In genomic region chr2:21006423-21007128, GRCh38 we compare ENCODE assay signal across 1 cellular context.
A peak's percentile ranks its signal among the peaks of the same experiment; 100 is the strongest.
TF ChIP-seq lines count a peak whose summit lies in the region.

No MANE protein-coding gene starts in this region.

TF ChIP-seq in HepG2, 621 proteins besides CTCF, POLR2A, EP300 and RAD21 (continued from another document and continues in another):
- TF ChIP-seq, protein P1, sequence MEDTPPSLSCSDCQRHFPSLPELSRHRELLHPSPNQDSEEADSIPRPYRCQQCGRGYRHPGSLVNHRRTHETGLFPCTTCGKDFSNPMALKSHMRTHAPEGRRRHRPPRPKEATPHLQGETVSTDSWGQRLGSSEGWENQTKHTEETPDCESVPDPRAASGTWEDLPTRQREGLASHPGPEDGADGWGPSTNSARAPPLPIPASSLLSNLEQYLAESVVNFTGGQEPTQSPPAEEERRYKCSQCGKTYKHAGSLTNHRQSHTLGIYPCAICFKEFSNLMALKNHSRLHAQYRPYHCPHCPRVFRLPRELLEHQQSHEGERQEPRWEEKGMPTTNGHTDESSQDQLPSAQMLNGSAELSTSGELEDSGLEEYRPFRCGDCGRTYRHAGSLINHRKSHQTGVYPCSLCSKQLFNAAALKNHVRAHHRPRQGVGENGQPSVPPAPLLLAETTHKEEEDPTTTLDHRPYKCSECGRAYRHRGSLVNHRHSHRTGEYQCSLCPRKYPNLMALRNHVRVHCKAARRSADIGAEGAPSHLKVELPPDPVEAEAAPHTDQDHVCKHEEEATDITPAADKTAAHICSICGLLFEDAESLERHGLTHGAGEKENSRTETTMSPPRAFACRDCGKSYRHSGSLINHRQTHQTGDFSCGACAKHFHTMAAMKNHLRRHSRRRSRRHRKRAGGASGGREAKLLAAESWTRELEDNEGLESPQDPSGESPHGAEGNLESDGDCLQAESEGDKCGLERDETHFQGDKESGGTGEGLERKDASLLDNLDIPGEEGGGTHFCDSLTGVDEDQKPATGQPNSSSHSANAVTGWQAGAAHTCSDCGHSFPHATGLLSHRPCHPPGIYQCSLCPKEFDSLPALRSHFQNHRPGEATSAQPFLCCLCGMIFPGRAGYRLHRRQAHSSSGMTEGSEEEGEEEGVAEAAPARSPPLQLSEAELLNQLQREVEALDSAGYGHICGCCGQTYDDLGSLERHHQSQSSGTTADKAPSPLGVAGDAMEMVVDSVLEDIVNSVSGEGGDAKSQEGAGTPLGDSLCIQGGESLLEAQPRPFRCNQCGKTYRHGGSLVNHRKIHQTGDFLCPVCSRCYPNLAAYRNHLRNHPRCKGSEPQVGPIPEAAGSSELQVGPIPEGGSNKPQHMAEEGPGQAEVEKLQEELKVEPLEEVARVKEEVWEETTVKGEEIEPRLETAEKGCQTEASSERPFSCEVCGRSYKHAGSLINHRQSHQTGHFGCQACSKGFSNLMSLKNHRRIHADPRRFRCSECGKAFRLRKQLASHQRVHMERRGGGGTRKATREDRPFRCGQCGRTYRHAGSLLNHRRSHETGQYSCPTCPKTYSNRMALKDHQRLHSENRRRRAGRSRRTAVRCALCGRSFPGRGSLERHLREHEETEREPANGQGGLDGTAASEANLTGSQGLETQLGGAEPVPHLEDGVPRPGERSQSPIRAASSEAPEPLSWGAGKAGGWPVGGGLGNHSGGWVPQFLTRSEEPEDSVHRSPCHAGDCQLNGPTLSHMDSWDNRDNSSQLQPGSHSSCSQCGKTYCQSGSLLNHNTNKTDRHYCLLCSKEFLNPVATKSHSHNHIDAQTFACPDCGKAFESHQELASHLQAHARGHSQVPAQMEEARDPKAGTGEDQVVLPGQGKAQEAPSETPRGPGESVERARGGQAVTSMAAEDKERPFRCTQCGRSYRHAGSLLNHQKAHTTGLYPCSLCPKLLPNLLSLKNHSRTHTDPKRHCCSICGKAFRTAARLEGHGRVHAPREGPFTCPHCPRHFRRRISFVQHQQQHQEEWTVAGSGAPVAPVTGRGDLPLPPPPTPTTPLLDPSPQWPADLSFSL (CRISPR knock-in tag; IDR thresholded peaks at IDR 0.05), result no peak
- TF ChIP-seq ZNF432 (CRISPR knock-in tag; IDR thresholded peaks at IDR 0.05; ENCODE audit: borderline replicate concordance) (peak; percentile 78; the same call in 1 of the 2 replicates), TEAD3 (CRISPR knock-in tag; optimal IDR thresholded peaks at IDR 0.05; ENCODE audit: borderline replicate concordance) (peak; percentile 52), HDAC2 (CRISPR knock-in tag; IDR thresholded peaks at IDR 0.05) (0 out of 2 replicates have a peak, but pooled peaks have one; percentile 16), SOX13 (IDR thresholded peaks at IDR 0.05) (no peak; the same call in 1 of the 2 replicates), SOX13 (CRISPR knock-in tag; conservative IDR thresholded peaks at IDR 0.05 in 1 of 2, IDR thresholded peaks at IDR 0.05 in 1 of 2) (no peak; a peak in 1 of 4 replicates), NR1H2 (CRISPR knock-in tag; IDR thresholded peaks at IDR 0.05; ENCODE audit: borderline replicate concordance, low read depth) (0 out of 2 replicates have a peak, but pooled peaks have one; percentile 27), ZNF615 (CRISPR knock-in tag; IDR thresholded peaks at IDR 0.05; ENCODE audit: borderline replicate concordance) (no peak), ZFP41 (CRISPR knock-in tag; IDR thresholded peaks at IDR 0.05; ENCODE audit: borderline replicate concordance) (no peak), ZFP62 (CRISPR knock-in tag; IDR thresholded peaks at IDR 0.05) (no peak), MIER2 (CRISPR knock-in tag; IDR thresholded peaks at IDR 0.05) (peak; percentile 33; the same call in 1 of the 2 replicates), THAP7 (CRISPR knock-in tag; IDR thresholded peaks at IDR 0.05) (no peak), DZIP1 (CRISPR knock-in tag; IDR thresholded peaks at IDR 0.05) (no peak), CBX1 (IDR thresholded peaks at IDR 0.05; ENCODE audit: low read depth) (peak; percentile 57), ZNF570 (CRISPR knock-in tag; IDR thresholded peaks at IDR 0.05; ENCODE audit: borderline replicate concordance) (no peak; the same call in 1 of the 2 replicates), GATA4 (IDR thresholded peaks at IDR 0.05; ENCODE audit: borderline replicate concordance, low read depth) (no peak), ZNF225 (CRISPR knock-in tag; IDR thresholded peaks at IDR 0.05) (no peak), XBP1 (CRISPR knock-in tag; IDR thresholded peaks at IDR 0.05) (no peak), DDIT3 (CRISPR knock-in tag; IDR thresholded peaks at IDR 0.05) (0 out of 2 replicates have a peak, but pooled peaks have one; percentile 35), ZSCAN31 (CRISPR knock-in tag; IDR thresholded peaks at IDR 0.05; ENCODE audit: low read depth) (0 out of 2 replicates have a peak, but pooled peaks have one; percentile 37), ZNF317 (CRISPR knock-in tag; IDR thresholded peaks at IDR 0.05) (no peak; the same call in 1 of the 2 replicates), ZBTB20 (CRISPR knock-in tag; IDR thresholded peaks at IDR 0.05; ENCODE audit: borderline replicate concordance, low read depth) (no peak), SYNCRIP (IDR thresholded peaks at IDR 0.05; ENCODE audit: insufficient read depth, low read depth, low read length) (no peak), ZBTB39 (CRISPR knock-in tag; IDR thresholded peaks at IDR 0.05) (peak; percentile 82), KMT2B (CRISPR knock-in tag; IDR thresholded peaks at IDR 0.05) (no peak), NFKBIZ (CRISPR knock-in tag; IDR thresholded peaks at IDR 0.05) (no peak), ZNF280D (CRISPR knock-in tag; IDR thresholded peaks at IDR 0.05) (no peak), MIER3 (CRISPR knock-in tag; IDR thresholded peaks at IDR 0.05; ENCODE audit: borderline replicate concordance) (peak; percentile 44; the same call in 1 of the 2 replicates), ZNF850 (CRISPR knock-in tag; conservative IDR thresholded peaks at IDR 0.05) (no peak), SRSF9 (IDR thresholded peaks at IDR 0.05; ENCODE audit: borderline replicate concordance, insufficient read depth, low read depth, low read length, poor library complexity, severe bottlenecking) (no peak), ZNF790 (CRISPR knock-in tag; IDR thresholded peaks at IDR 0.05; ENCODE audit: borderline replicate concordance) (no peak; the same call in 1 of the 2 replicates), NFE2 (CRISPR knock-in tag; IDR thresholded peaks at IDR 0.05) (no peak), ERF (CRISPR knock-in tag; IDR thresholded peaks at IDR 0.05) (0 out of 2 replicates have a peak, but pooled peaks have one; percentile 15), JDP2 (CRISPR knock-in tag; IDR thresholded peaks at IDR 0.05; ENCODE audit: borderline replicate concordance) (no peak), NFYC (CRISPR knock-in tag; IDR thresholded peaks at IDR 0.05) (no peak; the same call in 1 of the 2 replicates), IKZF1 (IDR thresholded peaks at IDR 0.05) (no peak), SALL2 (CRISPR knock-in tag; IDR thresholded peaks at IDR 0.05) (0 out of 2 replicates have a peak, but pooled peaks have one; percentile 16)
- TF ChIP-seq, protein P2, sequence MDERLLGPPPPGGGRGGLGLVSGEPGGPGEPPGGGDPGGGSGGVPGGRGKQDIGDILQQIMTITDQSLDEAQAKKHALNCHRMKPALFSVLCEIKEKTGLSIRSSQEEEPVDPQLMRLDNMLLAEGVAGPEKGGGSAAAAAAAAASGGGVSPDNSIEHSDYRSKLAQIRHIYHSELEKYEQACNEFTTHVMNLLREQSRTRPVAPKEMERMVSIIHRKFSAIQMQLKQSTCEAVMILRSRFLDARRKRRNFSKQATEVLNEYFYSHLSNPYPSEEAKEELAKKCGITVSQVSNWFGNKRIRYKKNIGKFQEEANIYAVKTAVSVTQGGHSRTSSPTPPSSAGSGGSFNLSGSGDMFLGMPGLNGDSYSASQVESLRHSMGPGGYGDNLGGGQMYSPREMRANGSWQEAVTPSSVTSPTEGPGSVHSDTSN (CRISPR knock-in tag; IDR thresholded peaks at IDR 0.05), result peak; percentile 29; the same call in 1 of the 2 replicates
- TF ChIP-seq, protein P3, sequence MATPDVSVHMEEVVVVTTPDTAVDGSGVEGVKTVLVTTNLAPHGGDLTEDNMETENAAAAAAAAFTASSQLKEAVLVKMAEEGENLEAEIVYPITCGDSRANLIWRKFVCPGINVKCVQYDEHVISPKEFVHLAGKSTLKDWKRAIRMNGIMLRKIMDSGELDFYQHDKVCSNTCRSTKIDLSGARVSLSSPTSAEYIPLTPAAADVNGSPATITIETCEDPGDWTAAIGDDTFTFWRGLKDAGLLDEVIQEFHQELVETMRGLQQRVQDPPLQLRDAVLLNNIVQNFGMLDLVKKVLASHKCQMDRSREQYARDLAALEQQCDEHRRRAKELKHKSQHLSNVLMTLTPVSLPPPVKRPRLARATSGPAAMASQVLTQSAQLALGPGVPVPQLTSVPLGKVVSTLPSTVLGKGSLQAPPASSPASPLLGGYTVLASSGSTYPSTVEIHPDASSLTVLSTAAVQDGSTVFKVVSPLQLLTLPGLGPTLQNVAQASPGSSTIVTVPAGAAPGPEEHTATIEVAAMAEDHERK (CRISPR knock-in tag; IDR thresholded peaks at IDR 0.05; ENCODE audit: low read depth), result no peak
- TF ChIP-seq, protein P4, sequence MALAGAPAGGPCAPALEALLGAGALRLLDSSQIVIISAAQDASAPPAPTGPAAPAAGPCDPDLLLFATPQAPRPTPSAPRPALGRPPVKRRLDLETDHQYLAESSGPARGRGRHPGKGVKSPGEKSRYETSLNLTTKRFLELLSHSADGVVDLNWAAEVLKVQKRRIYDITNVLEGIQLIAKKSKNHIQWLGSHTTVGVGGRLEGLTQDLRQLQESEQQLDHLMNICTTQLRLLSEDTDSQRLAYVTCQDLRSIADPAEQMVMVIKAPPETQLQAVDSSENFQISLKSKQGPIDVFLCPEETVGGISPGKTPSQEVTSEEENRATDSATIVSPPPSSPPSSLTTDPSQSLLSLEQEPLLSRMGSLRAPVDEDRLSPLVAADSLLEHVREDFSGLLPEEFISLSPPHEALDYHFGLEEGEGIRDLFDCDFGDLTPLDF (CRISPR knock-in tag; IDR thresholded peaks at IDR 0.05), result no peak
- TF ChIP-seq, protein P5, sequence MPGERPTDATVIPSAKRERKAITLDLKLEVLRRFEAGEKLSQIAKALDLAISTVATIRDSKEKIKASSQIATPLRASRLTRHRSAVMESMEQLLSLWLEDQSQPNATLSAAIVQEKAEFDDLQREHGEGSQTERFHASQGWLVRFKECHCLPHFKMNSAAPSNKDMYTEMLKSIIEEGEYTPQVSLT (CRISPR knock-in tag; IDR thresholded peaks at IDR 0.05; ENCODE audit: borderline replicate concordance, low read depth), result peak; percentile 90; the same call in 1 of the 2 replicates
